10 cellular contexts compared by ENCODE assay signal in the genomic region with DNA sequence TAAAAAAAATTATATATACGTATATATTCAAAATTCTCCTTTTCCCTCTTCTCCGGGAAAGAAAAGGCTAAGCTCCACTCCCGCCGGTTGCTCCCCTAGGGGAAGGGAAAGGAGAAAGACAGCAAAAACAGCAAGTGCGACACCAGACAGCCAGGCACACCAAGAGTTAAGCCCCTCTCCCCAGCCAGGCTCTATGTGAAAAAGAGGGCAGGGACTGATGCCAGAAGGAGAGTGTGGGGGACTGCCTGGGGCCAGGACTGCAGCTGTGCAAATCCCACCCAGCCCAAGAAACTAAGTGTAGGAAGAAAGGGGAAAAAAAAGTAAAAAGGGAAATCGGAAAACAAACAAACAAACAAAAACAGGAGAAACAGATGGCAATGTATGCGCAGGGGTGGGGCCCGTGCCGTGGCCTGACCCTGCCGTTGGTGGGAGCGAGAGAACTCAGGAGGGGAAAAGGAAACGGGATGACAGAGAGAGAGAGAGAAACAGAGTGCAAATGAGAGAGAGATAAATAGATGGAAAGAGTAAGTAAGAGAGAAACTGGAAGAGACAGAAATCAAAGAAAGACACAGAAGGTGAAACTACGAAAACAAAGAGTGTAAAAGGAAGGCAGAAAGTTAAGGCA. TPM values are rescaled to one million over a fixed set of nuclear protein-coding genes. Genes with fewer than 3 reads are reported as not detected.
A peak's percentile ranks its signal among the peaks of the same experiment; 100 is the strongest.
DNase-seq lines count a peak whose midpoint lies in the region; ATAC-seq and TF ChIP-seq lines count a peak whose summit lies in the region.
"Had no signal": no experiment of that assay in that cellular context is flagged by ENCODE, and none has a peak within 500 bp of the region (broad histone marks: within the 10 kb centered on the region; RNA-seq: fewer than 3 reads in every experiment).

No MANE protein-coding gene starts in this region.

- no peak for TF ChIP-seq CTCF in suprapubic skin (IDR thresholded peaks at IDR 0.05)

- WGBS in HUES64, result under 1% methylated on average over 11 of the region's 13 CpGs
- WGBS in suprapubic skin, result 60% methylated on average over 13 of the region's 13 CpGs

- H3K36me3 ChIP-seq in HUES64 (ENCODE audit: insufficient read depth, low read length) (no peaks in the 10 kb centered on the region), suprapubic skin (no peaks in the 10 kb centered on the region)

- no peak for TF ChIP-seq POLR2A in suprapubic skin (IDR thresholded peaks at IDR 0.05)

- peaks cover 50% of the 10 kb centered on the region for H3K4me1 ChIP-seq in HUES64 (ENCODE audit: insufficient read depth, low read length)
- peaks cover 37% of the 10 kb centered on the region for H3K4me1 ChIP-seq in suprapubic skin

- no peak for ATAC-seq in HG03095 (IDR thresholded peaks at IDR 0.05; ENCODE audit: unreplicated experiment)

- H3K27me3 ChIP-seq in HUES64 (ENCODE audit: insufficient read depth, low read length) (no peaks in the 10 kb centered on the region), suprapubic skin (no peaks in the 10 kb centered on the region)

- H3K4me3 ChIP-seq in HUES64 (ENCODE audit: low read length) (peak overlapping the region; percentile 57), suprapubic skin (no peak overlapping the region)

- peak overlapping the region; percentile 98 for H3K27ac ChIP-seq in HUES64 (ENCODE audit: low read depth, low read length)
- H3K27ac ChIP-seq in suprapubic skin, result peak overlapping the region; percentile 70

- TF ChIP-seq EP300 in suprapubic skin (IDR thresholded peaks at IDR 0.05), result no peak

- no peaks in the 10 kb centered on the region; the same call in 1 of the 2 replicates for H3K9me3 ChIP-seq in HUES64 (ENCODE audit: insufficient read depth, low read depth, low read length)
- no peaks in the 10 kb centered on the region for H3K9me3 ChIP-seq in suprapubic skin

- H3K9ac ChIP-seq in HUES64 (ENCODE audit: low read depth, low read length), result peak overlapping the region; percentile 86

- peak; percentile 83 for DNase-seq in ecto neural progenitor cell (ENCODE audit: low spot score)
- DNase-seq in islet precursor cell, result peak; percentile 95
- DNase-seq in suprapubic skin (ENCODE audit: low spot score in 2 of 2), result no peak
- DNase-seq in activated CD8-positive, alpha-beta memory T cell treated with anti-CD3 and anti-CD28 coated beads, Interleukin-2, amount 50 U/mL, for 4 hours, result no peak
- DNase-seq in stimulated activated CD4-positive, alpha-beta T cell treated with anti-CD3 and anti-CD28 coated beads, Interleukin-4, amount 100 ng/mL, for 1 hour, result no peak
- DNase-seq in cerebellum (ENCODE audit: low spot score), result no peak
- DNase-seq: activated CD4-positive, alpha-beta T cell treated with anti-CD3 and anti-CD28 coated beads for 1 hour had no signal

RNA-seq across cellular contexts. Expression of a gene that starts 27.6 kb away (rescaled TPM):
- not detected for polyA plus RNA-seq in HUES64 (2013, experiment 1 of 2)
- polyA plus RNA-seq in HUES64 (2013, experiment 2 of 2), result not detected
- total RNA-seq in suprapubic skin, result 10 to 100 TPM in 3 of 4 donors, 1 to 10 TPM in 1; 3.1 to 15.5 (median 14.4) TPM
- total RNA-seq in cerebellum, result 2.7 TPM
- total RNA-seq: NCI-H460 had no signal

RNA-seq across cellular contexts. Expression of a gene that starts 35.6 kb away (rescaled TPM):
- polyA plus RNA-seq in HUES64 (2013, experiment 1 of 2), result not detected
- polyA plus RNA-seq in HUES64 (2013, experiment 2 of 2), result not detected
- total RNA-seq in suprapubic skin (10 to 100 TPM in 1 of 4 donors, 1 to 10 TPM in 3; 3.8 to 23.1 (median 6.9) TPM), cerebellum (0.36 TPM)
- total RNA-seq: NCI-H460 had no signal

Comparison
In these comparisons a context has a peak if more than half of its experiments do, and no peak if none do; other contexts are left out.
1. DNase-seq: peak in ecto neural progenitor cell (single experiment) and islet precursor cell (single experiment); none in suprapubic skin (0 of 2), activated CD8-positive, alpha-beta memory T cell treated with anti-CD3 and anti-CD28 coated beads, Interleukin-2, amount 50 U/mL, for 4 hours (single experiment), stimulated activated CD4-positive, alpha-beta T cell treated with anti-CD3 and anti-CD28 coated beads, Interleukin-4, amount 100 ng/mL, for 1 hour (single experiment) and cerebellum (single experiment).